ENCODE assay signal across 12 cellular contexts in the genomic region with DNA sequence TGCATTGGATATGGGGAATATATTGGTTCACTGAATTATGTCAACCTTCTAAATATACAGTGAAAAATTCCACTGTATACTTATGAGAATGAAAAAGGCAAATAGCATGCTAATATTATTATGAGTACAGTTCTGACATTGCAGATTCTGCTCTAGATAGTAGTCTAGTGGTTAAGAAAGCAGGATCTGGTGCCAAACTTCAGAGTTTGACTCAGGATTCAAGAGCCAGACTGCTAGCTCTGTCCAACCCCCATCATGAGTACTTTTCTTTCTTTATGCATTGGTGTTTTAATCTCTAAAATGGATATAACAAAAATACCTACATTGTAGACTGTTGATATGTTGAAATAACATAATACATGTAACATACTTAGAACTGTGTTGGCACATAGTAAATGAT. TPM values are rescaled to one million over a fixed set of nuclear protein-coding genes. Genes with fewer than 3 reads are reported as not detected.
DNase-seq lines count a peak whose midpoint lies in the region; ATAC-seq and TF ChIP-seq lines count a peak whose summit lies in the region.
"Had no signal": no experiment of that assay in that cellular context is flagged by ENCODE, and none has a peak within 500 bp of the region (broad histone marks: within the 10 kb centered on the region; RNA-seq: fewer than 3 reads in every experiment).

No MANE protein-coding gene starts in this region.

- H3K4me1 ChIP-seq in IMR-90 (ENCODE audit: control insufficient read depth, insufficient read depth, low read length): 0 out of 2 replicates have a peak, but pooled peaks cover 3% of the 10 kb centered on the region
- peaks cover 0 to 4% of the 10 kb centered on the region in 2 donors for H3K4me1 ChIP-seq in left lung
- H3K4me1 ChIP-seq in upper lobe of right lung: peaks cover 25% of the 10 kb centered on the region

- intact Hi-C loops in IMR-90 (cut with micrococcal nuclease) (no loop called here), left lung (cut with DNase I) (no loop called here), upper lobe of right lung (cut with DNase I) (no loop called here)

- H3K56ac ChIP-seq in IMR-90 (ENCODE audit: extremely low read depth, insufficient read depth, low read length): no peak overlapping the region

- TF ChIP-seq CTCF in IMR-90 (conservative IDR thresholded peaks at IDR 0.05; ENCODE audit: low read depth, low read length) (no peak), cardiac fibroblast (IDR thresholded peaks at IDR 0.05; ENCODE audit: low read depth, low read length) (no peak), left lung (IDR thresholded peaks at IDR 0.05) (no peak), upper lobe of right lung (IDR thresholded peaks at IDR 0.05) (no peak)

- no peaks in the 10 kb centered on the region for H3K79me1 ChIP-seq in IMR-90 (ENCODE audit: low read depth in 1 of 2, low read length in 2 of 2)

- H2AK9ac ChIP-seq in IMR-90 (replicated peaks; ENCODE audit: low read depth, low read length, poor library complexity): no peak overlapping the region

- no peak overlapping the region for H2BK15ac ChIP-seq in IMR-90 (ENCODE audit: low read depth, low read length)

- H4K8ac ChIP-seq in IMR-90 (ENCODE audit: low read depth in 2 of 2, low read length in 2 of 2): peak overlapping the region in 1 of 2 experiments; percentile 51; a peak in 1 of 4 replicates

- no peaks in the 10 kb centered on the region for H4K20me1 ChIP-seq in IMR-90 (ENCODE audit: insufficient read depth, low read length)

- peak overlapping the region; percentile 3; the same call in 1 of the 2 replicates for H2BK20ac ChIP-seq in IMR-90 (ENCODE audit: low read depth, low read length)

- BruUV-seq in IMR-90 (replicated peaks; lab: Mats Ljungman, UMichigan): no TSS peak

- CTCF ChIA-PET in IMR-90 (lab: Yijun Ruan, JAX): interaction anchor here (0.5 to 1.4 kb wide), 2 partner anchors 119 to 170 kb away, joined by 3 to 4 read pairs; no protein-coding TSS in a partner anchor

- no peak overlapping the region for H3K4me3 Mint-ChIP-seq in immature natural killer cell

- H3K36me3 ChIP-seq in IMR-90 (ENCODE audit: control insufficient read depth, insufficient read depth, low read length) (no peaks in the 10 kb centered on the region), left lung (no peaks in the 10 kb centered on the region), upper lobe of right lung (no peaks in the 10 kb centered on the region)
- H3K36me3 ChIP-seq: ovary had no signal

- H3K27ac Mint-ChIP-seq in immature natural killer cell: no peak overlapping the region

- H3K27me3 ChIP-seq in IMR-90 (ENCODE audit: control insufficient read depth, insufficient read depth, low read length) (no peaks in the 10 kb centered on the region), left lung (no peaks in the 10 kb centered on the region), upper lobe of right lung (no peaks in the 10 kb centered on the region)
- H3K27me3 ChIP-seq: ovary had no signal

- H3K14ac ChIP-seq in IMR-90 (replicated peaks; ENCODE audit: low read depth, low read length): no peak overlapping the region

- no peak overlapping the region for H2AFZ ChIP-seq in IMR-90 (replicated peaks; ENCODE audit: low read length, poor library complexity)

- no peak for TF ChIP-seq RAD21 in IMR-90 (IDR thresholded peaks at IDR 0.05; ENCODE audit: low read length)

- peak overlapping the region; percentile 33; the same call in 1 of the 2 replicates for H4K91ac ChIP-seq in IMR-90 (ENCODE audit: insufficient read depth, low read depth, low read length)

- H3K9me3 ChIP-seq in IMR-90 (ENCODE audit: control insufficient read depth, insufficient read depth, low read length) (no peaks in the 10 kb centered on the region), left lung (no peaks in the 10 kb centered on the region), upper lobe of right lung (no peaks in the 10 kb centered on the region)
- H3K9me3 ChIP-seq: ovary had no signal

- H3K18ac ChIP-seq in IMR-90 (ENCODE audit: low read depth, low read length): no peak overlapping the region; the same call in 1 of the 2 replicates

- no peak overlapping the region for H3K9ac ChIP-seq in IMR-90 (ENCODE audit: low read depth, low read length)

- POLR2A ChIA-PET in IMR-90 (lab: Charles Lee; ENCODE audit: unreplicated experiment): no interaction called here

- H3K36me3 Mint-ChIP-seq in immature natural killer cell: no peaks in the 10 kb centered on the region

- no peak overlapping the region for H4K5ac ChIP-seq in IMR-90 (ENCODE audit: low read depth, low read length)

- no peaks in the 10 kb centered on the region for H3K9me1 ChIP-seq in IMR-90 (ENCODE audit: insufficient read depth, low read length)

- in situ Hi-C loops in IMR-90 (cut with MboI; ENCODE audit: low sequenced_read_pairs): no loop called here

- no peak overlapping the region for H3K23ac ChIP-seq in IMR-90 (ENCODE audit: low read depth, low read length)

- TF ChIP-seq POLR2A in IMR-90 (IDR thresholded peaks at IDR 0.05; ENCODE audit: low read depth, low read length): no peak

- no peak overlapping the region for H2AK5ac ChIP-seq in IMR-90 (ENCODE audit: low read depth, low read length)

- H3K4me1 Mint-ChIP-seq in immature natural killer cell: no peaks in the 10 kb centered on the region

- H2BK5ac ChIP-seq in IMR-90 (ENCODE audit: low read depth, low read length, poor library complexity, severe bottlenecking): peak overlapping the region; percentile 63

- H3K4ac ChIP-seq in IMR-90 (ENCODE audit: low read depth, low read length): no peak overlapping the region; the same call in 1 of the 2 replicates

- H3K4me3 ChIP-seq in IMR-90 (ENCODE audit: insufficient read depth, low read depth, low read length) (no peak overlapping the region), cardiac fibroblast (replicated peaks in 1 of 2; ENCODE audit: low read depth in 2 of 2, low read length in 2 of 2) (no peak overlapping the region), left lung (no peak overlapping the region), upper lobe of right lung (no peak overlapping the region)
- H3K4me3 ChIP-seq: ovary had no signal

- dilution Hi-C loops in IMR-90 (cut with HindIII; ENCODE audit: low sequenced_read_pairs, unreplicated experiment): no loop called here

- H3K27ac ChIP-seq in IMR-90 (ENCODE audit: insufficient read depth, low read length): no peak overlapping the region
- H3K27ac ChIP-seq in left lung: peak overlapping the region; percentile 16 to 56
- peak overlapping the region; percentile 4 for H3K27ac ChIP-seq in upper lobe of right lung
- H3K27ac ChIP-seq: ovary had no signal

- H2BK120ac ChIP-seq in IMR-90 (ENCODE audit: low read depth, low read length): peak overlapping the region; percentile 41

- H3K27me3 Mint-ChIP-seq in immature natural killer cell (ENCODE audit: low read depth in 3 of 3): peaks cover 0 to 2% (median 0%) of the 10 kb centered on the region in 3 donors

- ATAC-seq in IMR-90 (ENCODE audit: low read depth) (peak; percentile 92), left lung (peak; percentile 68), upper lobe of right lung (no peak), HG03354 (IDR thresholded peaks at IDR 0.05; ENCODE audit: poor library complexity, severe bottlenecking, unreplicated experiment) (no peak)

- peaks cover 0 to 20% (median 3%) of the 10 kb centered on the region in 6 donors for H3K9me3 Mint-ChIP-seq in immature natural killer cell

- DNase-seq in IMR-90 (peak; percentile 89), cardiac fibroblast (ENCODE audit: low read depth in 2 of 2) (peak; percentile 81 to 91), left lung (no peak), upper lobe of right lung (no peak), SW480 (ENCODE audit: low spot score) (no peak), immature natural killer cell (no peak)
- DNase-seq: activated T-cell treated with anti-CD3 and anti-CD28 coated beads, Interleukin-2, amount 50 U/mL, for 48 hours; H7; NCI-H1092 treated with DMSO at 0.1 percent for 48 hours; ovary; T1000 had no signal

- peak overlapping the region; percentile 67; the same call in 1 of the 2 replicates for H3K4me2 ChIP-seq in IMR-90 (ENCODE audit: low read depth, low read length)

TF ChIP-seq in IMR-90, 13 proteins besides CTCF, POLR2A, EP300 and RAD21:
- TF ChIP-seq MAFK (IDR thresholded peaks at IDR 0.05; ENCODE audit: low read depth, low read length): 0 out of 2 replicates have a peak, but pooled peaks have one; percentile 16
- TF ChIP-seq CEBPB (IDR thresholded peaks at IDR 0.05; ENCODE audit: low read depth, low read length): no peak
- peak; percentile 13; the same call in 1 of the 2 replicates for TF ChIP-seq NFE2L2 (IDR thresholded peaks at IDR 0.05; ENCODE audit: low read depth, low read length)

RNA-seq across cellular contexts. Expression of gene PLSCR4, which starts 57.3 kb away (rescaled TPM):
- total RNA-seq in IMR-90 (2012; rRNA removed): 2.8 and 3.8 TPM in 2 replicates
- 3.9 and 4.4 TPM in 2 replicates for polyA plus RNA-seq in IMR-90 (2012; rRNA removed)
- 1.9 and 4.5 TPM in 2 replicates for polyA plus RNA-seq in IMR-90 (2012; cell fraction: cytosol; rRNA removed)
- 3.1 and 11.8 TPM in 2 replicates for polyA plus RNA-seq in IMR-90 (2012; cell fraction: nucleus; rRNA removed; ENCODE audit: low replicate concordance)
- 10 to 100 TPM; 39.7 to 63.5 TPM for total RNA-seq in left lung
- total RNA-seq in upper lobe of right lung: 84.1 TPM
- polyA plus RNA-seq in immature natural killer cell: under 1 TPM in 1 of 3 donors, not detected in 2; 0.41 TPM

Comparison
In these comparisons a context has a peak if more than half of its experiments do, and no peak if none do; other contexts are left out.
1. ATAC-seq: peak in IMR-90 (single experiment) and left lung (single experiment); none in upper lobe of right lung (single experiment) and HG03354 (single experiment).
2. DNase-seq: peak in IMR-90 (single experiment) and cardiac fibroblast (2 of 2); none in left lung (0 of 2), upper lobe of right lung (single experiment), SW480 (single experiment) and immature natural killer cell (0 of 3).